ENCODE assay signal across 39 cellular contexts in the genomic region with DNA sequence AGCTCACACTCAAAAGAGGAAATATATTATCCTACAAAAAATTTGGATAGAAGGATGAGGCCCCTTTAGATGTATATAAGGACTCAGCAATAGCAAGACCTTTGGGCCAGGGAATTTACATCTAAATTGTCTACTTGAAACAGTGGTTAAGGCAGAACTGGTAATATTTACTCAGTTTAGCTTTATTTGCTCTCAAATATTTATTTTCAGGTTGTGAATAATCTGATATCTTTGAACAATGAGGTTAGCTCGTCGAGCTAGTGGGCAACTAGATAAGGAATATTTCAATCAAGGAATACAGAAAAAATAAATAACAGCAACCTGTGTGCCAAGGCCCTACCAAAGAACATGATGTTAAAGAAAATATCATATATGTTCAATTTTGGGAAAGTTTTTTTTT.
"Had no signal": no experiment of that assay in that cellular context is flagged by ENCODE, and none has a peak within 500 bp of the region (broad histone marks: within the 10 kb centered on the region; RNA-seq: fewer than 3 reads in every experiment).

No MANE protein-coding gene starts in this region.

- H3K4me1 Mint-ChIP-seq: activated CD4-positive, alpha-beta memory T cell treated with anti-CD3 and anti-CD28 coated beads, Interleukin-2, amount 10 ng/mL, durations not matched to agents 7 days and 5 days; activated CD4-positive, alpha-beta T cell treated with anti-CD3 and anti-CD28 coated beads for 36 hours; activated CD4-positive, alpha-beta T cell treated with anti-CD3 and anti-CD28 coated beads, Interleukin-2, amount 10 ng/mL, durations not matched to agents 7 days and 5 days; activated CD8-positive, alpha-beta memory T cell treated with anti-CD3 and anti-CD28 coated beads, Interleukin-2, amount 10 ng/mL, durations not matched to agents 7 days and 5 days; activated naive CD4-positive, alpha-beta T cell treated with anti-CD3 and anti-CD28 coated beads, Interleukin-2, amount 10 ng/mL, durations not matched to agents 7 days and 5 days; activated naive CD4-positive, alpha-beta T cell treated with anti-CD3 and anti-CD28 coated beads, Interleukin-2, amount 50 U/mL, for 24 hours; activated naive CD8-positive, alpha-beta T cell treated with anti-CD3 and anti-CD28 coated beads, Interleukin-2, amount 10 ng/mL, durations not matched to agents 7 days and 5 days; activated naive CD8-positive, alpha-beta T cell treated with anti-CD3 and anti-CD28 coated beads, Interleukin-2, amount 50 U/mL, for 24 hours; central memory CD8-positive, alpha-beta T cell had no signal

- H3K4me3 Mint-ChIP-seq: activated CD4-positive, alpha-beta memory T cell treated with anti-CD3 and anti-CD28 coated beads, Interleukin-2, amount 10 ng/mL, durations not matched to agents 7 days and 5 days; activated CD4-positive, alpha-beta T cell treated with anti-CD3 and anti-CD28 coated beads for 36 hours; activated CD4-positive, alpha-beta T cell treated with anti-CD3 and anti-CD28 coated beads, Interleukin-2, amount 10 ng/mL, durations not matched to agents 7 days and 5 days; activated CD8-positive, alpha-beta memory T cell treated with anti-CD3 and anti-CD28 coated beads, Interleukin-2, amount 10 ng/mL, durations not matched to agents 7 days and 5 days; activated CD8-positive, alpha-beta T cell treated with anti-CD3 and anti-CD28 coated beads, Interleukin-2, amount 10 ng/mL, durations not matched to agents 7 days and 5 days; activated naive CD4-positive, alpha-beta T cell treated with anti-CD3 and anti-CD28 coated beads, Interleukin-2, amount 10 ng/mL, durations not matched to agents 7 days and 5 days; activated naive CD4-positive, alpha-beta T cell treated with anti-CD3 and anti-CD28 coated beads, Interleukin-2, amount 50 U/mL, for 24 hours; activated naive CD8-positive, alpha-beta T cell; activated naive CD8-positive, alpha-beta T cell treated with anti-CD3 and anti-CD28 coated beads, Interleukin-2, amount 10 ng/mL, durations not matched to agents 7 days and 5 days; activated naive CD8-positive, alpha-beta T cell treated with anti-CD3 and anti-CD28 coated beads, Interleukin-2, amount 50 U/mL, for 24 hours; activated T-cell treated with anti-CD3 and anti-CD28 coated beads, Interleukin-2, amount 50 U/mL, for 24 hours; brain; central memory CD8-positive, alpha-beta T cell; T-helper 1 cell treated with Interleukin-12 subunit alpha and Interleukin-12 subunit beta and Interleukin-4 antibody, amounts not matched to agents 30 μg/mL and 1 μg/mL, for 36 hours; T-helper 2 cell treated with Interferon-gamma antibody and Interleukin-4, amounts not matched to agents 5 μg/mL and 100 μg/mL, for 36 hours; WTC11 had no signal

- H3K27ac ChIP-seq: ascending aorta, cardiac muscle cell, WERI-Rb-1 had no signal

- H3K9me3 Mint-ChIP-seq: activated CD4-positive, alpha-beta T cell treated with anti-CD3 and anti-CD28 coated beads, Interleukin-2, amount 10 ng/mL, durations not matched to agents 7 days and 5 days; activated naive CD8-positive, alpha-beta T cell treated with anti-CD3 and anti-CD28 coated beads, Interleukin-2, amount 10 ng/mL, durations not matched to agents 7 days and 5 days; activated naive CD8-positive, alpha-beta T cell treated with anti-CD3 and anti-CD28 coated beads, Interleukin-2, amount 50 U/mL, for 24 hours; activated T-helper 2 cell treated with anti-CD3 and anti-CD28 coated beads, Interferon-gamma antibody, Interleukin-2, Interleukin-4, amounts not matched to agents 10 μg/mL and 5 μg/mL and 100 μg/mL, durations not matched to agents 14 hours and 24 hours and 36 hours; T-helper 1 cell treated with Interleukin-12 subunit alpha and Interleukin-12 subunit beta and Interleukin-4 antibody, amounts not matched to agents 30 μg/mL and 1 μg/mL, for 36 hours; T-helper 2 cell treated with Interferon-gamma antibody and Interleukin-4, amounts not matched to agents 5 μg/mL and 100 μg/mL, for 36 hours; WTC11 had no signal

- DNase-seq: activated CD4-positive, alpha-beta memory T cell treated with anti-CD3 and anti-CD28 coated beads, Interleukin-2, amount 10 ng/mL, durations not matched to agents 7 days and 5 days; activated CD4-positive, alpha-beta T cell treated with anti-CD3 and anti-CD28 coated beads for 1 hour; activated CD4-positive, alpha-beta T cell treated with anti-CD3 and anti-CD28 coated beads for 36 hours; activated CD4-positive, alpha-beta T cell treated with anti-CD3 and anti-CD28 coated beads for 48 hours; activated CD4-positive, alpha-beta T cell treated with anti-CD3 and anti-CD28 coated beads, Interleukin-2, amount 10 ng/mL, durations not matched to agents 7 days and 5 days; activated CD4-positive, alpha-beta T cell treated with anti-CD3 and anti-CD28 coated beads, Interleukin-2, amount 50 U/mL, for 48 hours; activated CD4-positive, CD25-positive, alpha-beta regulatory T cell; activated CD8-positive, alpha-beta memory T cell treated with anti-CD3 and anti-CD28 coated beads for 24 hours; activated CD8-positive, alpha-beta memory T cell treated with anti-CD3 and anti-CD28 coated beads, Interleukin-2, amount 10 ng/mL, durations not matched to agents 7 days and 5 days; activated CD8-positive, alpha-beta memory T cell treated with anti-CD3 and anti-CD28 coated beads, Interleukin-2, amount 50 U/mL, for 48 hours; activated CD8-positive, alpha-beta T cell treated with anti-CD3 and anti-CD28 coated beads, Interleukin-2, amount 10 ng/mL, durations not matched to agents 7 days and 5 days; activated effector memory CD4-positive, alpha-beta T cell treated with Interleukin-2 at 50 U/mL for 16 hours; activated gamma-delta T cell; activated naive CD4-positive, alpha-beta T cell treated with anti-CD3 and anti-CD28 coated beads, Interleukin-2, amount 10 ng/mL, durations not matched to agents 7 days and 5 days; activated naive CD4-positive, alpha-beta T cell treated with Interleukin-2 at 50 U/mL for 16 hours; activated naive CD8-positive, alpha-beta T cell treated with anti-CD3 and anti-CD28 coated beads, Interleukin-2, amount 10 ng/mL, durations not matched to agents 7 days and 5 days; activated naive CD8-positive, alpha-beta T cell treated with anti-CD3 and anti-CD28 coated beads, Interleukin-2, amount 50 U/mL, for 24 hours; activated T-cell treated with anti-CD3 and anti-CD28 coated beads, Interleukin-2, amount 50 U/mL, for 24 hours; activated T-cell treated with anti-CD3 and anti-CD28 coated beads, Interleukin-2, amount 50 U/mL, for 48 hours; amygdala; anterior cingulate cortex; caudate nucleus; cerebellar nuclear complex; T-helper 2 cell; T-helper 9 cell; WERI-Rb-1 had no signal

- FAIRE-seq: bronchial epithelial cell, TTC549 had no signal

- H3K36me3 Mint-ChIP-seq: activated CD8-positive, alpha-beta memory T cell treated with anti-CD3 and anti-CD28 coated beads, Interleukin-2, amount 10 ng/mL, durations not matched to agents 7 days and 5 days; activated naive CD4-positive, alpha-beta T cell treated with anti-CD3 and anti-CD28 coated beads, Interleukin-2, amount 10 ng/mL, durations not matched to agents 7 days and 5 days; activated naive CD4-positive, alpha-beta T cell treated with anti-CD3 and anti-CD28 coated beads, Interleukin-2, amount 50 U/mL, for 24 hours; activated naive CD8-positive, alpha-beta T cell; activated naive CD8-positive, alpha-beta T cell treated with anti-CD3 and anti-CD28 coated beads, Interleukin-2, amount 10 ng/mL, durations not matched to agents 7 days and 5 days; brain; WTC11 had no signal

- H3K27ac Mint-ChIP-seq: activated CD4-positive, alpha-beta memory T cell treated with anti-CD3 and anti-CD28 coated beads, Interleukin-2, amount 10 ng/mL, durations not matched to agents 7 days and 5 days; activated CD4-positive, alpha-beta T cell treated with anti-CD3 and anti-CD28 coated beads for 36 hours; activated CD4-positive, alpha-beta T cell treated with anti-CD3 and anti-CD28 coated beads, Interleukin-2, amount 10 ng/mL, durations not matched to agents 7 days and 5 days; activated CD8-positive, alpha-beta memory T cell treated with anti-CD3 and anti-CD28 coated beads, Interleukin-2, amount 10 ng/mL, durations not matched to agents 7 days and 5 days; activated CD8-positive, alpha-beta T cell treated with anti-CD3 and anti-CD28 coated beads, Interleukin-2, amount 10 ng/mL, durations not matched to agents 7 days and 5 days; activated naive CD4-positive, alpha-beta T cell treated with anti-CD3 and anti-CD28 coated beads, Interleukin-2, amount 10 ng/mL, durations not matched to agents 7 days and 5 days; activated naive CD4-positive, alpha-beta T cell treated with anti-CD3 and anti-CD28 coated beads, Interleukin-2, amount 50 U/mL, for 24 hours; activated naive CD8-positive, alpha-beta T cell; activated naive CD8-positive, alpha-beta T cell treated with anti-CD3 and anti-CD28 coated beads, Interleukin-2, amount 10 ng/mL, durations not matched to agents 7 days and 5 days; activated naive CD8-positive, alpha-beta T cell treated with anti-CD3 and anti-CD28 coated beads, Interleukin-2, amount 50 U/mL, for 24 hours; activated T-cell treated with anti-CD3 and anti-CD28 coated beads, Interleukin-2, amount 50 U/mL, for 24 hours; activated T-helper 2 cell treated with anti-CD3 and anti-CD28 coated beads, Interferon-gamma antibody, Interleukin-2, Interleukin-4, amounts not matched to agents 10 μg/mL and 5 μg/mL and 100 μg/mL, durations not matched to agents 14 hours and 24 hours and 36 hours; brain; T-helper 1 cell treated with Interleukin-12 subunit alpha and Interleukin-12 subunit beta and Interleukin-4 antibody, amounts not matched to agents 30 μg/mL and 1 μg/mL, for 36 hours; T-helper 2 cell treated with Interferon-gamma antibody and Interleukin-4, amounts not matched to agents 5 μg/mL and 100 μg/mL, for 36 hours; WTC11 had no signal

- ATAC-seq: activated CD4-positive, alpha-beta T cell treated with anti-CD3 and anti-CD28 coated beads for 36 hours; activated CD4-positive, CD25-positive, alpha-beta regulatory T cell treated with anti-CD3 and anti-CD28 coated beads, Interleukin-2, amount 50 U/mL, for 24 hours; activated CD8-positive, alpha-beta memory T cell treated with anti-CD3 and anti-CD28 coated beads, Interleukin-2, amount 10 ng/mL, durations not matched to agents 7 days and 5 days; activated CD8-positive, alpha-beta T cell treated with anti-CD3 and anti-CD28 coated beads, Interleukin-2, amount 10 ng/mL, durations not matched to agents 7 days and 5 days; activated naive CD8-positive, alpha-beta T cell treated with anti-CD3 and anti-CD28 coated beads, Interleukin-2, amount 50 U/mL, for 24 hours; WTC11 had no signal

- H3K4me3 ChIP-seq: ascending aorta, cardiac muscle cell had no signal
